19 cellular contexts compared by ENCODE assay signal in genomic region chr17:39799395-39799794, GRCh38.
DNase-seq lines count a peak whose midpoint lies in the region; ATAC-seq lines count a peak whose summit lies in the region.
"Had no signal": no experiment of that assay in that cellular context is flagged by ENCODE, and none has a peak within 500 bp of the region (broad histone marks: within the 10 kb centered on the region; RNA-seq: fewer than 3 reads in every experiment).

No MANE protein-coding gene starts in this region.

- H3K27ac Mint-ChIP-seq in activated T-cell treated with anti-CD3 and anti-CD28 coated beads, Interleukin-2, amount 50 U/mL, for 72 hours = peak overlapping the region; percentile 84
- H3K27ac Mint-ChIP-seq in activated naive CD8-positive, alpha-beta T cell treated with anti-CD3 and anti-CD28 coated beads, Interleukin-2, amount 10 ng/mL, durations not matched to agents 7 days and 5 days = peak overlapping the region; percentile 21
- peak overlapping the region; percentile 12 for H3K27ac Mint-ChIP-seq in stimulated activated effector memory CD8-positive, alpha-beta T cell treated with anti-CD3 and anti-CD28 coated beads, Interleukin-12 subunit alpha, Interleukin-12 subunit beta, amount 100 ng/mL, for 72 hours

- H3K36me3 Mint-ChIP-seq in activated T-cell treated with anti-CD3 and anti-CD28 coated beads, Interleukin-2, amount 50 U/mL, for 72 hours (ENCODE audit: insufficient read depth in 2 of 2) = peaks cover 5 to 11% of the 10 kb centered on the region in 2 donors
- H3K36me3 Mint-ChIP-seq in activated naive CD8-positive, alpha-beta T cell treated with anti-CD3 and anti-CD28 coated beads, Interleukin-2, amount 10 ng/mL, durations not matched to agents 7 days and 5 days = peaks cover 9% of the 10 kb centered on the region
- H3K36me3 Mint-ChIP-seq in stimulated activated effector memory CD8-positive, alpha-beta T cell treated with anti-CD3 and anti-CD28 coated beads, Interleukin-12 subunit alpha, Interleukin-12 subunit beta, amount 100 ng/mL, for 72 hours = peaks cover 71% of the 10 kb centered on the region

- H3K4me1 Mint-ChIP-seq in activated T-cell treated with anti-CD3 and anti-CD28 coated beads, Interleukin-2, amount 50 U/mL, for 72 hours (ENCODE audit: low read depth) = peaks cover 58% of the 10 kb centered on the region
- peaks cover 36% of the 10 kb centered on the region for H3K4me1 Mint-ChIP-seq in activated naive CD8-positive, alpha-beta T cell treated with anti-CD3 and anti-CD28 coated beads, Interleukin-2, amount 10 ng/mL, durations not matched to agents 7 days and 5 days
- H3K4me1 Mint-ChIP-seq in stimulated activated effector memory CD8-positive, alpha-beta T cell treated with anti-CD3 and anti-CD28 coated beads, Interleukin-12 subunit alpha, Interleukin-12 subunit beta, amount 100 ng/mL, for 72 hours = peaks cover 43% of the 10 kb centered on the region

- H3K9me3 ChIP-seq in KOPT-K1 (ENCODE audit: insufficient read depth, low read length, poor library complexity, severe bottlenecking) = no peaks in the 10 kb centered on the region
- H3K9me3 ChIP-seq: colonic mucosa, right atrium auricular region, SJSA1, thyroid gland had no signal

- ATAC-seq in activated T-cell treated with anti-CD3 and anti-CD28 coated beads, Interleukin-2, amount 50 U/mL, for 72 hours (replicated peaks in 1 of 2) = no peak
- no peak for ATAC-seq in activated naive CD8-positive, alpha-beta T cell treated with anti-CD3 and anti-CD28 coated beads, Interleukin-2, amount 10 ng/mL, durations not matched to agents 7 days and 5 days (ENCODE audit: low read depth)
- no peak for ATAC-seq in stimulated activated effector memory CD8-positive, alpha-beta T cell treated with anti-CD3 and anti-CD28 coated beads, Interleukin-12 subunit alpha, Interleukin-12 subunit beta, amount 100 ng/mL, for 72 hours

- H3K4me3 Mint-ChIP-seq in activated T-cell treated with anti-CD3 and anti-CD28 coated beads, Interleukin-2, amount 50 U/mL, for 72 hours = peak overlapping the region in 1 of 2 donors; percentile 19
- no peak overlapping the region for H3K4me3 Mint-ChIP-seq in activated naive CD8-positive, alpha-beta T cell treated with anti-CD3 and anti-CD28 coated beads, Interleukin-2, amount 10 ng/mL, durations not matched to agents 7 days and 5 days
- H3K4me3 Mint-ChIP-seq in stimulated activated effector memory CD8-positive, alpha-beta T cell treated with anti-CD3 and anti-CD28 coated beads, Interleukin-12 subunit alpha, Interleukin-12 subunit beta, amount 100 ng/mL, for 72 hours = no peak overlapping the region

- H3K9me3 Mint-ChIP-seq in activated T-cell treated with anti-CD3 and anti-CD28 coated beads, Interleukin-2, amount 50 U/mL, for 72 hours = no peaks in the 10 kb centered on the region
- H3K9me3 Mint-ChIP-seq in activated naive CD8-positive, alpha-beta T cell treated with anti-CD3 and anti-CD28 coated beads, Interleukin-2, amount 10 ng/mL, durations not matched to agents 7 days and 5 days = peaks cover 1% of the 10 kb centered on the region
- H3K9me3 Mint-ChIP-seq in stimulated activated effector memory CD8-positive, alpha-beta T cell treated with anti-CD3 and anti-CD28 coated beads, Interleukin-12 subunit alpha, Interleukin-12 subunit beta, amount 100 ng/mL, for 72 hours = no peaks in the 10 kb centered on the region

- peak overlapping the region; percentile 76 for H3K27ac ChIP-seq in KOPT-K1 (ENCODE audit: low read depth, low read length, poor library complexity, severe bottlenecking)
- H3K27ac ChIP-seq: colonic mucosa, right atrium auricular region, SJSA1, thyroid gland had no signal

- POLR2A ChIA-PET in activated naive CD8-positive, alpha-beta T cell treated with anti-CD3 and anti-CD28 coated beads, Interleukin-2, amount 10 ng/mL, durations not matched to agents 7 days and 5 days (lab: Charles Lee) = no interaction called here

- H3K36me3 ChIP-seq in KOPT-K1 (ENCODE audit: insufficient read depth, low read length) = no peaks in the 10 kb centered on the region
- H3K36me3 ChIP-seq: colonic mucosa, right atrium auricular region, SJSA1, thyroid gland had no signal

- no peak for DNase-seq in activated T-cell treated with anti-CD3 and anti-CD28 coated beads, Interleukin-2, amount 50 U/mL, for 72 hours
- DNase-seq in activated T-cell treated with anti-CD3 and anti-CD28 coated beads, Interleukin-2, amount 50 U/mL, for 1 hour = no peak
- no peak for DNase-seq in activated naive CD8-positive, alpha-beta T cell treated with anti-CD3 and anti-CD28 coated beads, Interleukin-2, amount 10 ng/mL, durations not matched to agents 7 days and 5 days
- DNase-seq in stimulated activated effector memory CD8-positive, alpha-beta T cell treated with anti-CD3 and anti-CD28 coated beads, Interleukin-12 subunit alpha, Interleukin-12 subunit beta, amount 100 ng/mL, for 72 hours (ENCODE audit: low spot score in 2 of 2) = no peak
- no peak for DNase-seq in iPS-NIHi11 (ENCODE audit: low spot score)
- no peak for DNase-seq in DMS53 (lab: John Stamatoyannopoulos, UW)
- no peak for DNase-seq in NCI-H1105 (lab: John Stamatoyannopoulos, UW)
- DNase-seq: activated CD4-positive, CD25-positive, alpha-beta regulatory T cell treated with anti-CD3 and anti-CD28 coated beads, Interleukin-2, amount 50 U/mL, for 72 hours; activated CD8-positive, alpha-beta memory T cell treated with anti-CD3 and anti-CD28 coated beads, Interleukin-2, amount 50 U/mL, for 4 hours; colonic mucosa; head of caudate nucleus; NCI-H1417; NCI-H69; stimulated activated CD4-positive, alpha-beta T cell treated with anti-CD3 and anti-CD28 coated beads, Interleukin-12 subunit alpha, Interleukin-12 subunit beta, amount 100 ng/mL, for 4 hours; T-helper 9 cell; thyroid gland had no signal

- H3K27me3 Mint-ChIP-seq in activated T-cell treated with anti-CD3 and anti-CD28 coated beads, Interleukin-2, amount 50 U/mL, for 72 hours (ENCODE audit: low read depth) = no peaks in the 10 kb centered on the region
- no peaks in the 10 kb centered on the region for H3K27me3 Mint-ChIP-seq in activated naive CD8-positive, alpha-beta T cell treated with anti-CD3 and anti-CD28 coated beads, Interleukin-2, amount 10 ng/mL, durations not matched to agents 7 days and 5 days

Comparison
In these comparisons a context has a peak if more than half of its experiments do, and no peak if none do; other contexts are left out.
1. H3K27ac Mint-ChIP-seq: peak in every context shown above with its lines; median percentile 84 in activated T-cell treated with anti-CD3 and anti-CD28 coated beads, Interleukin-2, amount 50 U/mL, for 72 hours; 21 in activated naive CD8-positive, alpha-beta T cell treated with anti-CD3 and anti-CD28 coated beads, Interleukin-2, amount 10 ng/mL, durations not matched to agents 7 days and 5 days; 12 in stimulated activated effector memory CD8-positive, alpha-beta T cell treated with anti-CD3 and anti-CD28 coated beads, Interleukin-12 subunit alpha, Interleukin-12 subunit beta, amount 100 ng/mL, for 72 hours.